ENCODE assay signal across 22 cellular contexts in the genomic region with DNA sequence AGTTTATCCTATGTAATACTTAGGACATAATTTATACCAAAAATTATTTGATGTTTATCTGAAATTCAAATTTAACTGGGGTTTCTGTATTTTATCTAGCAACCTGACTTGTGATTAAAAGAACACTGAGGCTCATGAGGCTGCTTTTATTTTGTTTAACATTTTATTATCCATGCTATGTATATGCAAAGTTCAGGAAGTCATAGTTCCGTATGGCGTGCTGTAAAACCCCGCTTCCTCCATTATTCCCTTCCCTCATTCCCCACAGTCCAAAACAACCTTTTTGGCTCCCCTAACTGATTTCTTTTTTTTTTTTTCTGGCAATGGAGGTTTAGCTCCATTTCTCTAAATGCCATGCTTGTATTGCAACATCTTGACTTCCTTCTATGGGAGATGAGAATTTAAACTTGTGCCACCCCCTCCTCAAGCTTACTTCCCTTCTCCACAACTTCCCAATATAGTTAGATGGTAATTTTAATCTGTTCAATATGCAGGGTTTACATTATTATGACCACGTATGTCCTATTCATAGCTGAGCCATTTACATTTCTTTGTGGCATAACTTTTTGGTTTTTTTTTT.
"Had no signal": no experiment of that assay in that cellular context is flagged by ENCODE, and none has a peak within 500 bp of the region (broad histone marks: within the 10 kb centered on the region; RNA-seq: fewer than 3 reads in every experiment).

No MANE protein-coding gene starts in this region.

- H3K4me3 Mint-ChIP-seq: activated CD4-positive, alpha-beta T cell treated with anti-CD3 and anti-CD28 coated beads, Interleukin-2, amount 10 ng/mL, durations not matched to agents 7 days and 5 days; activated CD8-positive, alpha-beta T cell treated with anti-CD3 and anti-CD28 coated beads, Interleukin-2, amount 10 ng/mL, durations not matched to agents 7 days and 5 days; activated T-cell treated with anti-CD3 and anti-CD28 coated beads, Interleukin-2, amount 50 U/mL, for 4 hours; central memory CD8-positive, alpha-beta T cell; natural killer cell treated with Interleukin-12 subunit alpha and Interleukin-12 subunit beta and Interleukin-15 and Interleukin-18, amount 100 ng/mL, for 72 hours had no signal

- H3K9me3 Mint-ChIP-seq: central memory CD8-positive, alpha-beta T cell; natural killer cell treated with Interleukin-12 subunit alpha and Interleukin-12 subunit beta and Interleukin-15 and Interleukin-18, amount 100 ng/mL, for 72 hours had no signal

- H3K27ac ChIP-seq: brain microvascular endothelial cell, colonic mucosa, lower lobe of right lung, neutrophil, thyroid gland had no signal

- DNase-seq: activated CD4-positive, alpha-beta T cell treated with anti-CD3 and anti-CD28 coated beads, Interleukin-2, amount 10 ng/mL, durations not matched to agents 7 days and 5 days; activated CD8-positive, alpha-beta T cell treated with anti-CD3 and anti-CD28 coated beads, Interleukin-2, amount 10 ng/mL, durations not matched to agents 7 days and 5 days; activated effector memory CD4-positive, alpha-beta T cell treated with anti-CD3 and anti-CD28 coated beads, Interleukin-2, amount 50 U/mL, for 16 hours; activated naive CD4-positive, alpha-beta T cell treated with anti-CD3 and anti-CD28 coated beads, Interleukin-2, amount 50 U/mL, for 16 hours; activated T-cell treated with anti-CD3 and anti-CD28 coated beads, Interleukin-2, amount 50 U/mL, for 4 hours; aorta; brain microvascular endothelial cell; colonic mucosa; erythroblast; foreskin melanocyte; hypothalamus; islet precursor cell; lower lobe of right lung; posterior cingulate gyrus; stimulated activated CD4-positive, alpha-beta T cell treated with anti-CD3 and anti-CD28 coated beads, Interleukin-12 subunit alpha, Interleukin-12 subunit beta, amount 100 ng/mL, for 4 hours; stimulated activated CD4-positive, alpha-beta T cell treated with anti-CD3 and anti-CD28 coated beads, Interleukin-1b, Interleukin-23, amount 100 ng/mL, for 48 hours; stimulated activated CD8-positive, alpha-beta memory T cell treated with anti-CD3 and anti-CD28 coated beads, Interleukin-4, amount 100 ng/mL, for 48 hours; stimulated activated naive CD4-positive, alpha-beta T cell; thyroid gland had no signal

- H3K36me3 Mint-ChIP-seq: natural killer cell treated with Interleukin-12 subunit alpha and Interleukin-12 subunit beta and Interleukin-15 and Interleukin-18, amount 100 ng/mL, for 72 hours had no signal

- H3K4me1 ChIP-seq: colonic mucosa, lower lobe of right lung, thyroid gland had no signal

- H3K4me1 Mint-ChIP-seq: central memory CD8-positive, alpha-beta T cell had no signal

- H3K4me3 ChIP-seq: colonic mucosa, lower lobe of right lung, thyroid gland had no signal

- ATAC-seq: activated CD8-positive, alpha-beta T cell treated with anti-CD3 and anti-CD28 coated beads, Interleukin-2, amount 10 ng/mL, durations not matched to agents 7 days and 5 days; activated T-cell treated with anti-CD3 and anti-CD28 coated beads, Interleukin-2, amount 50 U/mL, for 4 hours; lower lobe of right lung; natural killer cell treated with Interleukin-12 subunit alpha and Interleukin-12 subunit beta and Interleukin-15 and Interleukin-18, amount 100 ng/mL, for 72 hours had no signal

- H3K9me3 ChIP-seq: colonic mucosa, lower lobe of right lung, neutrophil, thyroid gland had no signal

- H3K36me3 ChIP-seq: brain microvascular endothelial cell, colonic mucosa, lower lobe of right lung, neutrophil, thyroid gland had no signal

- H3K27me3 ChIP-seq: brain microvascular endothelial cell, colonic mucosa, neutrophil, thyroid gland had no signal

- H3K27ac Mint-ChIP-seq: activated CD4-positive, alpha-beta T cell treated with anti-CD3 and anti-CD28 coated beads, Interleukin-2, amount 10 ng/mL, durations not matched to agents 7 days and 5 days; activated CD8-positive, alpha-beta T cell treated with anti-CD3 and anti-CD28 coated beads, Interleukin-2, amount 10 ng/mL, durations not matched to agents 7 days and 5 days; natural killer cell treated with Interleukin-12 subunit alpha and Interleukin-12 subunit beta and Interleukin-15 and Interleukin-18, amount 100 ng/mL, for 72 hours had no signal

- H3K27me3 Mint-ChIP-seq: activated CD4-positive, alpha-beta T cell treated with anti-CD3 and anti-CD28 coated beads, Interleukin-2, amount 10 ng/mL, durations not matched to agents 7 days and 5 days had no signal
